In genomic region chr5:92616085-92616484, GRCh38 we compare ENCODE assay signal across 16 cellular contexts.
A peak's percentile ranks its signal among the peaks of the same experiment; 100 is the strongest.
DNase-seq lines count a peak whose midpoint lies in the region; ATAC-seq and TF ChIP-seq lines count a peak whose summit lies in the region.
"Had no signal": no experiment of that assay in that cellular context is flagged by ENCODE, and none has a peak within 500 bp of the region (broad histone marks: within the 10 kb centered on the region; RNA-seq: fewer than 3 reads in every experiment).

No MANE protein-coding gene starts in this region.

- CTCF ChIA-PET in SK-N-SH (lab: Yijun Ruan, JAX): no interaction called here

- TF ChIP-seq RAD21 in SK-N-SH (IDR thresholded peaks at IDR 0.05; ENCODE audit: low read length): no peak

- TF ChIP-seq EP300 in SK-N-SH (IDR thresholded peaks at IDR 0.05; ENCODE audit: borderline replicate concordance in 1 of 2, low read depth in 1 of 2, low read length in 1 of 2): peak in 1 of 2 experiments; percentile 35; a peak in 1 of 4 replicates

- H3K79me2 ChIP-seq in SK-N-SH (ENCODE audit: insufficient read depth) (no peaks in the 10 kb centered on the region), mesendoderm (ENCODE audit: control insufficient read depth, insufficient read depth, low read length) (no peaks in the 10 kb centered on the region)

- no peak overlapping the region for H3K4ac ChIP-seq in mesendoderm (ENCODE audit: low read depth, low read length)

- H2AFZ ChIP-seq in SK-N-SH (ENCODE audit: low read depth): no peak overlapping the region

- H4K20me1 ChIP-seq in SK-N-SH (ENCODE audit: insufficient read depth): no peaks in the 10 kb centered on the region
- H4K20me1 ChIP-seq: BLaER1 treated with 17β-estradiol and CSF1 and Interleukin-3, amounts not matched to agents 10 nM and 100 nM had no signal

- no peak overlapping the region for H4K5ac ChIP-seq in mesendoderm (ENCODE audit: low read length)

- no peak overlapping the region for H2BK5ac ChIP-seq in mesendoderm (ENCODE audit: low read length)

- H3K4me1 ChIP-seq in SK-N-SH (ENCODE audit: control insufficient read depth in 1 of 2, insufficient read depth in 2 of 2, low read depth in 1 of 2, low read length in 1 of 2) (no peaks in the 10 kb centered on the region; a peak in 1 of 4 replicates), mesendoderm (ENCODE audit: control insufficient read depth, low read depth, low read length) (no peaks in the 10 kb centered on the region)
- H3K4me1 ChIP-seq: A549; BLaER1 treated with 17β-estradiol and CSF1 and Interleukin-3, amounts not matched to agents 10 nM and 100 nM; Caco-2 had no signal

- 18% methylated on average over 1 of the region's 1 CpG for WGBS in SK-N-SH (ENCODE audit: low lambda C conversion rate)
- WGBS in mesendoderm (ENCODE audit: extremely low coverage, insufficient coverage, low lambda C conversion rate): no CpG with 5 or more reads among the region's 1 CpG

- H3K9me3 ChIP-seq in SK-N-SH: no peaks in the 10 kb centered on the region; the same call in 1 of the 2 replicates
- H3K9me3 ChIP-seq: Caco-2 had no signal

- no peak overlapping the region for H2AK5ac ChIP-seq in mesendoderm (ENCODE audit: low read length)

- H3K27me3 ChIP-seq in SK-N-SH (ENCODE audit: insufficient read depth): no peaks in the 10 kb centered on the region
- H3K27me3 ChIP-seq in mesendoderm (ENCODE audit: insufficient read depth, low read length, poor library complexity): no peaks in the 10 kb centered on the region
- H3K27me3 ChIP-seq: BLaER1 treated with 17β-estradiol and CSF1 and Interleukin-3, amounts not matched to agents 10 nM and 100 nM had no signal

- no peaks in the 10 kb centered on the region for H3K79me1 ChIP-seq in mesendoderm (ENCODE audit: low read length)

- H3K4me2 ChIP-seq in SK-N-SH (no peak overlapping the region), mesendoderm (ENCODE audit: low read length) (no peak overlapping the region)
- H3K4me2 ChIP-seq: A549; BLaER1 treated with 17β-estradiol and CSF1 and Interleukin-3, amounts not matched to agents 10 nM and 100 nM had no signal

- no peak overlapping the region for H3K18ac ChIP-seq in mesendoderm (ENCODE audit: low read length)

- H3K9ac ChIP-seq in SK-N-SH (no peak overlapping the region), mesendoderm (ENCODE audit: low read length) (no peak overlapping the region)
- H3K9ac ChIP-seq: BLaER1 treated with 17β-estradiol and CSF1 and Interleukin-3, amounts not matched to agents 10 nM and 100 nM had no signal

- H3K27ac ChIP-seq in SK-N-SH (ENCODE audit: low read depth in 2 of 2, low read length in 1 of 2) (peak overlapping the region in 1 of 2 experiments; percentile 8; a peak in 1 of 4 replicates), mesendoderm (ENCODE audit: low read depth, low read length) (no peak overlapping the region)
- H3K27ac ChIP-seq: 22Rv1; A549; BLaER1 treated with 17β-estradiol and CSF1 and Interleukin-3, amounts not matched to agents 10 nM and 100 nM; C4-2B had no signal

- H3K56ac ChIP-seq in mesendoderm (ENCODE audit: low read length): no peak overlapping the region

- no peaks in the 10 kb centered on the region for H3K9me2 ChIP-seq in SK-N-SH

- TF ChIP-seq CTCF in SK-N-SH (IDR thresholded peaks at IDR 0.05): no peak

- no peaks in the 10 kb centered on the region for H3F3A ChIP-seq in SK-N-SH (replicated peaks; ENCODE audit: insufficient read depth)

- no peak overlapping the region for H2BK120ac ChIP-seq in mesendoderm (ENCODE audit: low read depth, low read length)

- H3K36me3 ChIP-seq in SK-N-SH (replicated peaks in 1 of 2; ENCODE audit: control insufficient read depth in 1 of 2, insufficient read depth in 2 of 2, low read length in 1 of 2) (no peaks in the 10 kb centered on the region), mesendoderm (ENCODE audit: control insufficient read depth, insufficient read depth, low read length) (no peaks in the 10 kb centered on the region)
- H3K36me3 ChIP-seq: BLaER1 treated with 17β-estradiol and CSF1 and Interleukin-3, amounts not matched to agents 10 nM and 100 nM had no signal

- H4K8ac ChIP-seq in mesendoderm (ENCODE audit: low read depth, low read length): no peak overlapping the region

- POLR2A ChIA-PET in SK-N-SH (lab: Yijun Ruan, JAX): no interaction called here

- no peak for DNase-seq in SK-N-SH
- peak; percentile 9 for DNase-seq in OCI-M1 (lab: John Stamatoyannopoulos, UW)
- DNase-seq in mesendoderm: peak; percentile 76
- DNase-seq in activated CD8-positive, alpha-beta memory T cell treated with anti-CD3 and anti-CD28 coated beads, Interleukin-2, amount 50 U/mL, for 48 hours: no peak
- DNase-seq: AML-193; Caco-2; Calu3; CD4-positive, alpha-beta T cell; CD8-positive, alpha-beta T cell; DMS79 treated with DMSO at 0.1 percent for 48 hours; GF-D8 had no signal

- no peak overlapping the region for H2BK15ac ChIP-seq in mesendoderm (replicated peaks; ENCODE audit: low read depth)

- ATAC-seq in SK-N-SH treated with all-trans-retinoic acid at 6 μM for 48 hours: no peak
- ATAC-seq: A549; CD8-positive, alpha-beta T cell had no signal

- H3K4me3 ChIP-seq in SK-N-SH (ENCODE audit: low read depth in 2 of 2, low read length in 1 of 2) (no peak overlapping the region), mesendoderm (ENCODE audit: low read length) (no peak overlapping the region)
- H3K4me3 ChIP-seq: A549; BLaER1 treated with 17β-estradiol and CSF1 and Interleukin-3, amounts not matched to agents 10 nM and 100 nM had no signal

- no peak overlapping the region for H3K23ac ChIP-seq in mesendoderm (ENCODE audit: low read length)

TF ChIP-seq in SK-N-SH treated with all-trans-retinoic acid at 6 μM for 48 hours, 23 proteins besides CTCF, POLR2A, EP300 and RAD21:
- no peak for TF ChIP-seq ZFP3 (CRISPR knock-in tag; IDR thresholded peaks at IDR 0.05)
- 0 out of 2 replicates have a peak, but pooled peaks have one; percentile 36 for TF ChIP-seq TSHZ2 (CRISPR knock-in tag; IDR thresholded peaks at IDR 0.05)
- TF ChIP-seq TCF4 (CRISPR knock-in tag; IDR thresholded peaks at IDR 0.05; ENCODE audit: borderline replicate concordance): peak; percentile 70
- no peak for TF ChIP-seq CSDC2 (CRISPR knock-in tag; IDR thresholded peaks at IDR 0.05)

TF ChIP-seq in SK-N-SH, 30 proteins besides CTCF, POLR2A, EP300 and RAD21:
- TF ChIP-seq RCOR1 (IDR thresholded peaks at IDR 0.05; ENCODE audit: low read length) (no peak), REST (IDR thresholded peaks at IDR 0.05; ENCODE audit: low read depth, low read length) (no peak), NRF1 (IDR thresholded peaks at IDR 0.05; ENCODE audit: low read depth, low read length) (no peak), ZBTB33 (IDR thresholded peaks at IDR 0.05; ENCODE audit: borderline replicate concordance, low read depth) (no peak), TCF12 (IDR thresholded peaks at IDR 0.05) (no peak), TEAD4 (IDR thresholded peaks at IDR 0.05; ENCODE audit: borderline replicate concordance, insufficient read depth) (no peak), GATA2 (CRISPR knock-in tag; IDR thresholded peaks at IDR 0.05) (no peak), CHD2 (IDR thresholded peaks at IDR 0.05; ENCODE audit: low read length, partially characterized antibody) (no peak), FOXM1 (IDR thresholded peaks at IDR 0.05; ENCODE audit: low read depth) (no peak), ELF1 (IDR thresholded peaks at IDR 0.05) (no peak)

Comparison
In these comparisons a context has a peak if more than half of its experiments do, and no peak if none do; other contexts are left out.
1. DNase-seq: peak in OCI-M1 (single experiment) and mesendoderm (single experiment); none in SK-N-SH (single experiment) and activated CD8-positive, alpha-beta memory T cell treated with anti-CD3 and anti-CD28 coated beads, Interleukin-2, amount 50 U/mL, for 48 hours (single experiment).